Comparison of ENCODE assay signal across 13 cellular contexts in the genomic region with DNA sequence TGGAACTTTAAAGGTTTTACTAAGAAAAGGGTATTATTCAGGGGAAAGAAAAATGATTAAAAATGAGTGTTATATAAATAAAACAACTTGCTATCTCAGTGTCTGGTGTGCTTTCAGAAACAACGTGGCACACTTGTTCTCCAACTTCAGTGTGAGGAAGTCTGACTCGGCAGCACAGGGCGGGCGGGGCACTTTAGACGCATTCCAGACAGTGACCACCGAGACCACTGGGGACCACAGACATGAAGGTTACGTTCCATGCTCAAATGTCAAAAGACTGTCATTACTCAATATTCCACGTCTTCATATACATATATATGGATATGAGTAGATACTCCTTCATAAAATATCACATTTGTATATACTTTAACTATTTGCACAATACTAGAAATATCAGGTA.
DNase-seq lines count a peak whose midpoint lies in the region; ATAC-seq and TF ChIP-seq lines count a peak whose summit lies in the region.
"Had no signal": no experiment of that assay in that cellular context is flagged by ENCODE, and none has a peak within 500 bp of the region (broad histone marks: within the 10 kb centered on the region; RNA-seq: fewer than 3 reads in every experiment).

No MANE protein-coding gene starts in this region.

- peak; percentile 60 for DNase-seq in EH (ENCODE audit: low read depth)
- DNase-seq in NCI-H226 = peak; percentile 7
- no peak for DNase-seq in effector memory CD8-positive, alpha-beta T cell
- no peak for DNase-seq in mucosa of descending colon
- no peak for DNase-seq in NCI-H187 (lab: John Stamatoyannopoulos, UW)
- DNase-seq in SKM-1 (lab: John Stamatoyannopoulos, UW; ENCODE audit: unreplicated experiment) = no peak
- DNase-seq: activated CD4-positive, alpha-beta memory T cell treated with anti-CD3 and anti-CD28 coated beads, Interleukin-2, amount 10 ng/mL, durations not matched to agents 7 days and 5 days; activated naive CD4-positive, alpha-beta T cell treated with anti-CD3 and anti-CD28 coated beads for 36 hours; foreskin keratinocyte had no signal

- H3K4me3 ChIP-seq in mucosa of descending colon = no peak overlapping the region
- H3K4me3 ChIP-seq: coronary artery, tibial nerve had no signal

- H3K27ac Mint-ChIP-seq in effector memory CD8-positive, alpha-beta T cell = peak overlapping the region; percentile 38 to 83
- H3K27ac Mint-ChIP-seq in nephron = peak overlapping the region in 2 of 3 experiments; percentile 26 to 34
- H3K27ac Mint-ChIP-seq: activated naive CD4-positive, alpha-beta T cell treated with anti-CD3 and anti-CD28 coated beads for 36 hours had no signal

- peaks cover 19 to 42% of the 10 kb centered on the region in 2 donors for H3K4me1 Mint-ChIP-seq in effector memory CD8-positive, alpha-beta T cell (ENCODE audit: low read depth in 2 of 2)
- peaks cover 39% of the 10 kb centered on the region for H3K4me1 Mint-ChIP-seq in nephron

- H3K36me3 Mint-ChIP-seq in effector memory CD8-positive, alpha-beta T cell (ENCODE audit: insufficient read depth) = peaks cover 47% of the 10 kb centered on the region
- H3K36me3 Mint-ChIP-seq in nephron (ENCODE audit: low read depth) = peaks cover 78% of the 10 kb centered on the region

- H3K9me3 ChIP-seq in mucosa of descending colon = no peaks in the 10 kb centered on the region
- H3K9me3 ChIP-seq: tibial nerve had no signal

- H3K4me1 ChIP-seq in mucosa of descending colon (ENCODE audit: low read depth) = no peaks in the 10 kb centered on the region
- H3K4me1 ChIP-seq: foreskin keratinocyte had no signal

- H3K27me3 Mint-ChIP-seq in effector memory CD8-positive, alpha-beta T cell = no peaks in the 10 kb centered on the region
- no peaks in the 10 kb centered on the region for H3K27me3 Mint-ChIP-seq in nephron (ENCODE audit: low read depth)
- H3K27me3 Mint-ChIP-seq: activated CD4-positive, alpha-beta memory T cell treated with anti-CD3 and anti-CD28 coated beads, Interleukin-2, amount 10 ng/mL, durations not matched to agents 7 days and 5 days had no signal

- TF ChIP-seq CTCF in nephron (IDR thresholded peaks at IDR 0.05; ENCODE audit: unreplicated experiment in 3 of 3) (no peak), mucosa of descending colon (IDR thresholded peaks at IDR 0.05) (no peak)

- ATAC-seq in effector memory CD8-positive, alpha-beta T cell (replicated peaks) = no peak
- ATAC-seq in HG03196 (IDR thresholded peaks at IDR 0.05; ENCODE audit: unreplicated experiment) = no peak
- ATAC-seq in mucosa of descending colon = no peak
- ATAC-seq: foreskin keratinocyte had no signal

- H3K9me3 Mint-ChIP-seq in effector memory CD8-positive, alpha-beta T cell = no peaks in the 10 kb centered on the region
- H3K9me3 Mint-ChIP-seq in nephron = peaks cover 9% of the 10 kb centered on the region
- H3K9me3 Mint-ChIP-seq: activated CD4-positive, alpha-beta memory T cell treated with anti-CD3 and anti-CD28 coated beads, Interleukin-2, amount 10 ng/mL, durations not matched to agents 7 days and 5 days; activated naive CD4-positive, alpha-beta T cell treated with anti-CD3 and anti-CD28 coated beads for 36 hours had no signal

- intact Hi-C loops in mucosa of descending colon (cut with DNase I, micrococcal nuclease) = no loop called here

- H3K4me3 Mint-ChIP-seq in effector memory CD8-positive, alpha-beta T cell = no peak overlapping the region
- H3K4me3 Mint-ChIP-seq in nephron = no peak overlapping the region
- H3K4me3 Mint-ChIP-seq: activated CD4-positive, alpha-beta memory T cell treated with anti-CD3 and anti-CD28 coated beads, Interleukin-2, amount 10 ng/mL, durations not matched to agents 7 days and 5 days; activated naive CD4-positive, alpha-beta T cell treated with anti-CD3 and anti-CD28 coated beads for 36 hours had no signal

- no peaks in the 10 kb centered on the region for H3K36me3 ChIP-seq in mucosa of descending colon (ENCODE audit: low read depth)

Comparison
In these comparisons a context has a peak if more than half of its experiments do, and no peak if none do; other contexts are left out.
1. DNase-seq: peak in EH (single experiment) and NCI-H226 (single experiment); none in effector memory CD8-positive, alpha-beta T cell (0 of 3), mucosa of descending colon (0 of 3), NCI-H187 (0 of 2) and SKM-1 (single experiment).